In genomic region chr21:43399136-43399535, GRCh38 we compare ENCODE assay signal across 7 cellular contexts. TPM values are rescaled to one million over a fixed set of nuclear protein-coding genes. Genes with fewer than 3 reads are reported as not detected.
A peak's percentile ranks its signal among the peaks of the same experiment; 100 is the strongest.
DNase-seq lines count a peak whose midpoint lies in the region; ATAC-seq, FAIRE-seq and TF ChIP-seq lines count a peak whose summit lies in the region.
"Not testable (repeated sequence)": the region's sequence is repeated elsewhere in the genome, so short reads cannot be mapped to it uniquely, and the experiment has no call there.

No MANE protein-coding gene starts in this region.

- POLR2A ChIA-PET in activated CD4-positive, alpha-beta T cell treated with anti-CD3 and anti-CD28 coated beads for 36 hours (lab: Charles Lee), result not testable (repeated sequence)

- not testable (repeated sequence) for H3K4me3 Mint-ChIP-seq in activated CD4-positive, alpha-beta T cell treated with anti-CD3 and anti-CD28 coated beads for 36 hours; activated naive CD8-positive, alpha-beta T cell treated with anti-CD3 and anti-CD28 coated beads, Interleukin-2, amount 50 U/mL, for 24 hours; natural killer cell treated with Interleukin-12 subunit alpha and Interleukin-12 subunit beta and Interleukin-15 and Interleukin-18, amount 100 ng/mL, for 72 hours

- not testable (repeated sequence) for H3K27me3 Mint-ChIP-seq in activated CD4-positive, alpha-beta T cell treated with anti-CD3 and anti-CD28 coated beads for 36 hours; activated naive CD8-positive, alpha-beta T cell treated with anti-CD3 and anti-CD28 coated beads, Interleukin-2, amount 50 U/mL, for 24 hours; natural killer cell treated with Interleukin-12 subunit alpha and Interleukin-12 subunit beta and Interleukin-15 and Interleukin-18, amount 100 ng/mL, for 72 hours

- intact Hi-C loops in activated CD4-positive, alpha-beta T cell treated with anti-CD3 and anti-CD28 coated beads for 36 hours (cut with DNase I, micrococcal nuclease); left lung (cut with DNase I): not testable (repeated sequence)

- H3K36me3 Mint-ChIP-seq in activated CD4-positive, alpha-beta T cell treated with anti-CD3 and anti-CD28 coated beads for 36 hours (ENCODE audit: low read depth); activated naive CD8-positive, alpha-beta T cell treated with anti-CD3 and anti-CD28 coated beads, Interleukin-2, amount 50 U/mL, for 24 hours (ENCODE audit: low read depth); natural killer cell treated with Interleukin-12 subunit alpha and Interleukin-12 subunit beta and Interleukin-15 and Interleukin-18, amount 100 ng/mL, for 72 hours: not testable (repeated sequence)

- CTCF ChIA-PET in activated CD4-positive, alpha-beta T cell treated with anti-CD3 and anti-CD28 coated beads for 36 hours (lab: Charles Lee), result not testable (repeated sequence)

- TF ChIP-seq POLR2A in GM12892 (IDR thresholded peaks at IDR 0.05; ENCODE audit: low read depth, low read length), result not testable (repeated sequence)

- not testable (repeated sequence) for H3K36me3 ChIP-seq in left lung

- ATAC-seq in GM21447 (IDR thresholded peaks at IDR 0.05; ENCODE audit: unreplicated experiment), result peak; percentile 19
- peak; percentile 24 for ATAC-seq in HG03432 (IDR thresholded peaks at IDR 0.05; ENCODE audit: unreplicated experiment)
- ATAC-seq in activated CD4-positive, alpha-beta T cell treated with anti-CD3 and anti-CD28 coated beads for 36 hours, result peak; percentile 44
- ATAC-seq in activated naive CD8-positive, alpha-beta T cell treated with anti-CD3 and anti-CD28 coated beads, Interleukin-2, amount 50 U/mL, for 24 hours, result peak; percentile 40
- peak; percentile 20 for ATAC-seq in left lung
- ATAC-seq in natural killer cell treated with Interleukin-12 subunit alpha and Interleukin-12 subunit beta and Interleukin-15 and Interleukin-18, amount 100 ng/mL, for 72 hours, result peak; percentile 66 to 77

- not testable (repeated sequence) for H3K27ac ChIP-seq in left lung

- not testable (repeated sequence) for H3K4me1 ChIP-seq in left lung

- peak; percentile 92 for FAIRE-seq in GM12892 (lab: Jason Lieb, UNC)

- H3K27me3 ChIP-seq in left lung, result not testable (repeated sequence)

- H3K4me3 ChIP-seq in left lung, result not testable (repeated sequence)

- not testable (repeated sequence) for DNase-seq in GM12892 (ENCODE audit: insufficient read length); activated CD4-positive, alpha-beta T cell treated with anti-CD3 and anti-CD28 coated beads for 36 hours; activated naive CD8-positive, alpha-beta T cell treated with anti-CD3 and anti-CD28 coated beads, Interleukin-2, amount 50 U/mL, for 24 hours; left lung; natural killer cell treated with Interleukin-12 subunit alpha and Interleukin-12 subunit beta and Interleukin-15 and Interleukin-18, amount 100 ng/mL, for 72 hours (ENCODE audit: low spot score)

- H3K9me3 Mint-ChIP-seq in activated CD4-positive, alpha-beta T cell treated with anti-CD3 and anti-CD28 coated beads for 36 hours (ENCODE audit: low read depth); activated naive CD8-positive, alpha-beta T cell treated with anti-CD3 and anti-CD28 coated beads, Interleukin-2, amount 50 U/mL, for 24 hours; natural killer cell treated with Interleukin-12 subunit alpha and Interleukin-12 subunit beta and Interleukin-15 and Interleukin-18, amount 100 ng/mL, for 72 hours: not testable (repeated sequence)

- H3K9me3 ChIP-seq in left lung, result not testable (repeated sequence)

- not testable (repeated sequence) for H3K4me1 Mint-ChIP-seq in activated CD4-positive, alpha-beta T cell treated with anti-CD3 and anti-CD28 coated beads for 36 hours; activated naive CD8-positive, alpha-beta T cell treated with anti-CD3 and anti-CD28 coated beads, Interleukin-2, amount 50 U/mL, for 24 hours; natural killer cell treated with Interleukin-12 subunit alpha and Interleukin-12 subunit beta and Interleukin-15 and Interleukin-18, amount 100 ng/mL, for 72 hours (ENCODE audit: low read depth in 2 of 2)

- not testable (repeated sequence) for TF ChIP-seq CTCF in left lung (IDR thresholded peaks at IDR 0.05)

- not testable (repeated sequence) for H3K27ac Mint-ChIP-seq in activated CD4-positive, alpha-beta T cell treated with anti-CD3 and anti-CD28 coated beads for 36 hours; activated naive CD8-positive, alpha-beta T cell treated with anti-CD3 and anti-CD28 coated beads, Interleukin-2, amount 50 U/mL, for 24 hours; natural killer cell treated with Interleukin-12 subunit alpha and Interleukin-12 subunit beta and Interleukin-15 and Interleukin-18, amount 100 ng/mL, for 72 hours

RNA-seq across cellular contexts. Expression of gene SIK1, which starts 27.8 kb away (rescaled TPM):
- polyA plus RNA-seq in GM12892 (2012; ENCODE audit: missing spikeins), result 5.8 TPM
- total RNA-seq in activated CD4-positive, alpha-beta T cell treated with anti-CD3 and anti-CD28 coated beads for 36 hours, result 1 to 10 TPM; 6.4 to 9.6 TPM
- 10 to 100 TPM; 33.3 to 61.0 TPM for total RNA-seq in left lung
- 10 to 100 TPM in 1 of 2 donors, 1 to 10 TPM in 1; 2.6 to 16.0 TPM for total RNA-seq in natural killer cell treated with Interleukin-12 subunit alpha and Interleukin-12 subunit beta and Interleukin-15 and Interleukin-18, amount 100 ng/mL, for 72 hours

Comparison
In these comparisons a context has a peak if more than half of its experiments do, and no peak if none do; other contexts are left out.
1. ATAC-seq: peak in every context shown above with its lines; median percentile 72 in natural killer cell treated with Interleukin-12 subunit alpha and Interleukin-12 subunit beta and Interleukin-15 and Interleukin-18, amount 100 ng/mL, for 72 hours; 44 in activated CD4-positive, alpha-beta T cell treated with anti-CD3 and anti-CD28 coated beads for 36 hours; 40 in activated naive CD8-positive, alpha-beta T cell treated with anti-CD3 and anti-CD28 coated beads, Interleukin-2, amount 50 U/mL, for 24 hours; 24 in HG03432; 20 in left lung; 19 in GM21447.